ENCODE assay signal across 18 cellular contexts in genomic region chr4:74947798-74948197, GRCh38. TPM values are rescaled to one million over a fixed set of nuclear protein-coding genes. Genes with fewer than 3 reads are reported as not detected.
"Had no signal": no experiment of that assay in that cellular context is flagged by ENCODE, and none has a peak within 500 bp of the region (broad histone marks: within the 10 kb centered on the region; RNA-seq: fewer than 3 reads in every experiment).

No MANE protein-coding gene starts in this region.

- H3K27ac Mint-ChIP-seq: activated CD4-positive, alpha-beta T cell treated with anti-CD3 and anti-CD28 coated beads for 36 hours; activated naive CD4-positive, alpha-beta T cell treated with anti-CD3 and anti-CD28 coated beads, Interleukin-2, amount 50 U/mL, for 72 hours; effector memory CD8-positive, alpha-beta T cell; memory B cell; natural killer cell; T-helper 2 cell treated with Interferon-gamma antibody and Interleukin-4, amounts not matched to agents 5 μg/mL and 100 μg/mL, for 36 hours; WTC11 had no signal

- H3K27ac ChIP-seq: adrenal gland, parathyroid adenoma, thyroid gland had no signal

- H3K4me1 Mint-ChIP-seq: activated CD4-positive, alpha-beta T cell treated with anti-CD3 and anti-CD28 coated beads for 36 hours; natural killer cell had no signal

- H3K27me3 ChIP-seq: adrenal gland, thyroid gland had no signal

- H3K9me3 ChIP-seq: adrenal gland, thyroid gland had no signal

- H3K4me3 ChIP-seq: adrenal gland, thyroid gland had no signal

- ATAC-seq: activated CD4-positive, alpha-beta T cell treated with anti-CD3 and anti-CD28 coated beads for 36 hours; activated naive CD4-positive, alpha-beta T cell treated with anti-CD3 and anti-CD28 coated beads, Interleukin-2, amount 50 U/mL, for 72 hours; effector memory CD8-positive, alpha-beta T cell; natural killer cell; WTC11 had no signal

- H3K9me3 Mint-ChIP-seq: memory B cell; T-helper 2 cell treated with Interferon-gamma antibody and Interleukin-4, amounts not matched to agents 5 μg/mL and 100 μg/mL, for 36 hours had no signal

- H3K4me1 ChIP-seq: adrenal gland, parathyroid adenoma had no signal

- H3K79me2 ChIP-seq: parathyroid adenoma had no signal

- H3K36me3 Mint-ChIP-seq: activated naive CD4-positive, alpha-beta T cell treated with anti-CD3 and anti-CD28 coated beads, Interleukin-2, amount 50 U/mL, for 72 hours; natural killer cell; WTC11 had no signal

- H3K4me3 Mint-ChIP-seq: activated CD4-positive, alpha-beta T cell treated with anti-CD3 and anti-CD28 coated beads for 36 hours; effector memory CD8-positive, alpha-beta T cell; memory B cell; natural killer cell; T-helper 2 cell treated with Interferon-gamma antibody and Interleukin-4, amounts not matched to agents 5 μg/mL and 100 μg/mL, for 36 hours; WTC11 had no signal

- H3K9ac ChIP-seq: parathyroid adenoma had no signal

- H3K36me3 ChIP-seq: adrenal gland, thyroid gland had no signal

- H2AFZ ChIP-seq: parathyroid adenoma had no signal

- H3K27me3 Mint-ChIP-seq: effector memory CD8-positive, alpha-beta T cell; memory B cell had no signal

- DNase-seq: activated CD4-positive, alpha-beta T cell treated with anti-CD3 and anti-CD28 coated beads for 36 hours; activated CD4-positive, alpha-beta T cell treated with anti-CD3 and anti-CD28 coated beads, Interleukin-2, amount 50 U/mL, for 48 hours; activated gamma-delta T cell; adrenal gland; dermis blood vessel endothelial cell; effector memory CD8-positive, alpha-beta T cell; foreskin fibroblast; natural killer cell; stimulated activated CD4-positive, alpha-beta T cell treated with anti-CD3 and anti-CD28 coated beads, Interleukin-12 subunit alpha, Interleukin-12 subunit beta, amount 100 ng/mL, for 4 hours; stimulated activated CD4-positive, alpha-beta T cell treated with anti-CD3 and anti-CD28 coated beads, Interleukin-1b, Interleukin-23, amount 100 ng/mL, for 48 hours; stimulated activated CD8-positive, alpha-beta memory T cell treated with anti-CD3 and anti-CD28 coated beads, Interleukin-4, amount 100 ng/mL, for 48 hours; stimulated activated naive CD4-positive, alpha-beta T cell treated with Interleukin-2 at 50 U/mL for 16 hours; thyroid gland had no signal

RNA-seq across cellular contexts. Expression of gene PARM1, which starts 14.9 kb away (rescaled TPM):
- total RNA-seq: activated naive CD4-positive, alpha-beta T cell treated with anti-CD3 and anti-CD28 coated beads, Interleukin-2, amount 50 U/mL, for 72 hours had no signal
